8 cellular contexts compared by ENCODE assay signal in the genomic region with DNA sequence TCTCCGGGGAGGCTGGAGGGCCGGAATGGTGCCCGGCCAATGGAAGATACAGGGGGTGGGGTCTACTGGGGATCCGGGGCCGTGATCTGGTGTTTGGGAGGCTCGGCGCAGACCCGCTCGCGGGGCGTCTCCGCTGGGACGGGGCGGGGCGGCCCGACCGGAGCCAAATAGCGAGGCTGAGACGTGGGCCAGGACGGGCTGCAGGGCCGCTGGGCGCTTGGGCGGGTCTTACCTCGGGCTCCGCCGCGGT. TPM values are rescaled to one million over a fixed set of nuclear protein-coding genes. Genes with fewer than 3 reads are reported as not detected.
DNase-seq lines count a peak whose midpoint lies in the region; ATAC-seq and TF ChIP-seq lines count a peak whose summit lies in the region.

No MANE protein-coding gene starts in this region.

- H3K27ac Mint-ChIP-seq in CD4-positive, alpha-beta T cell = peak overlapping the region; percentile 97

- no peaks in the 10 kb centered on the region for H3K36me3 ChIP-seq in iPS-18a (ENCODE audit: control insufficient read depth, low read depth, low read length)

- CTCF ChIA-PET in CD4-positive, alpha-beta T cell (lab: Charles Lee) = no interaction called here

- no peaks in the 10 kb centered on the region for H3K9me3 Mint-ChIP-seq in CD4-positive, alpha-beta T cell

- peaks cover 13% of the 10 kb centered on the region for H3K36me3 Mint-ChIP-seq in CD4-positive, alpha-beta T cell (ENCODE audit: low read depth)

- ATAC-seq in CD4-positive, alpha-beta T cell (ENCODE audit: poor library complexity) = peak; percentile 30
- peak; percentile 59 for ATAC-seq in GM21390 (IDR thresholded peaks at IDR 0.05; ENCODE audit: unreplicated experiment)

- peak overlapping the region; percentile 68 for H3K27ac ChIP-seq in CD4-positive, alpha-beta T cell (ENCODE audit: low read depth, low read length)
- no peak overlapping the region for H3K27ac ChIP-seq in iPS-18a (ENCODE audit: low read length)

- H3K4me1 Mint-ChIP-seq in CD4-positive, alpha-beta T cell (ENCODE audit: low read depth) = peaks cover 60% of the 10 kb centered on the region

- intact Hi-C loops in CD4-positive, alpha-beta T cell (cut with DNase I, micrococcal nuclease) = loop anchor here in 1 of 2 experiments (5.0 to 10.0 kb wide), 5 partner anchors 255 to 1517 kb away; a partner anchor contains a TSS

- no peaks in the 10 kb centered on the region for H3K27me3 ChIP-seq in CD4-positive, alpha-beta T cell (ENCODE audit: control insufficient read depth, insufficient read depth, low read length)
- no peaks in the 10 kb centered on the region for H3K27me3 ChIP-seq in iPS-18a (ENCODE audit: control insufficient read depth, insufficient read depth, low read length)

- DNase-seq in CD4-positive, alpha-beta T cell = peak; percentile 8 to 61 (median 48)
- DNase-seq in HS-27A (ENCODE audit: low read depth) = peak; percentile 66
- peak; percentile 77 for DNase-seq in T1000 (lab: John Stamatoyannopoulos, UW)
- peak; percentile 89 for DNase-seq in astrocyte of the hippocampus (ENCODE audit: low read depth, low spot score)
- peak; percentile 48 to 67 for DNase-seq in stimulated activated CD4-positive, alpha-beta T cell treated with anti-CD3 and anti-CD28 coated beads, Interleukin-12 subunit alpha, Interleukin-12 subunit beta, amount 100 ng/mL, for 24 hours (ENCODE audit: low read depth in 2 of 2)
- no peak for DNase-seq in NCI-H1048 (lab: John Stamatoyannopoulos, UW)

- H3K4me3 Mint-ChIP-seq in CD4-positive, alpha-beta T cell = peak overlapping the region; percentile 98

- H3K4me1 ChIP-seq in iPS-18a (ENCODE audit: control insufficient read depth, low read depth, low read length) = peaks cover 7% of the 10 kb centered on the region

- no peaks in the 10 kb centered on the region for H3K9me3 ChIP-seq in CD4-positive, alpha-beta T cell (ENCODE audit: control insufficient read depth, low read length)
- H3K9me3 ChIP-seq in iPS-18a (ENCODE audit: control insufficient read depth, low read depth, low read length) = no peaks in the 10 kb centered on the region

- POLR2A ChIA-PET in CD4-positive, alpha-beta T cell (lab: Charles Lee) = interaction anchor here (1.0 to 2.0 kb wide), 3 partner anchors 10 to 356 kb away, joined by 4 to 8 read pairs (median 6); no protein-coding TSS in a partner anchor

- H3K4me3 ChIP-seq in iPS-18a (ENCODE audit: low read length) = peak overlapping the region; percentile 87

- TF ChIP-seq CTCF in CD4-positive, alpha-beta T cell (IDR thresholded peaks at IDR 0.05) = no peak

- H3K27me3 Mint-ChIP-seq in CD4-positive, alpha-beta T cell = no peaks in the 10 kb centered on the region

- H3K9ac ChIP-seq in iPS-18a (ENCODE audit: low read length) = peak overlapping the region; percentile 55

RNA-seq across cellular contexts. Expression of a gene that starts 0.6 kb away (rescaled TPM):
- 10 to 100 TPM; 23.4 to 29.1 TPM for total RNA-seq in CD4-positive, alpha-beta T cell

RNA-seq across cellular contexts. Expression of a gene that starts 0.8 kb away (rescaled TPM):
- total RNA-seq in CD4-positive, alpha-beta T cell = under 1 TPM in 1 of 2 experiments, not detected in 1; 0.14 TPM
